29 cellular contexts compared by ENCODE assay signal in genomic region chr2:5236308-5236707, GRCh38.
A peak's percentile ranks its signal among the peaks of the same experiment; 100 is the strongest.
DNase-seq lines count a peak whose midpoint lies in the region; ATAC-seq and TF ChIP-seq lines count a peak whose summit lies in the region.
"Had no signal": no experiment of that assay in that cellular context is flagged by ENCODE, and none has a peak within 500 bp of the region (broad histone marks: within the 10 kb centered on the region; RNA-seq: fewer than 3 reads in every experiment).

No MANE protein-coding gene starts in this region.

- H3K27ac Mint-ChIP-seq in brain (peak overlapping the region in 4 of 5 experiments; percentile 84 to 89 (median 86)), type B pancreatic cell (no peak overlapping the region)
- H3K27ac Mint-ChIP-seq: activated naive CD8-positive, alpha-beta T cell treated with anti-CD3 and anti-CD28 coated beads for 36 hours; activated T-cell treated with anti-CD3 and anti-CD28 coated beads, Interleukin-2, amount 50 U/mL, for 24 hours; CD14-positive monocyte; natural killer cell had no signal

- DNase-seq in DMS53 (lab: John Stamatoyannopoulos, UW) (peak; percentile 4), DMS53 treated with DMSO at 0.1 percent for 48 hours (lab: John Stamatoyannopoulos, UW; ENCODE audit: unreplicated experiment) (no peak), medulla oblongata (ENCODE audit: extremely low spot score) (peak; percentile 49), type B pancreatic cell (ENCODE audit: extremely low spot score, unreplicated experiment) (no peak), UCSD-AML1 (lab: John Stamatoyannopoulos, UW; ENCODE audit: unreplicated experiment) (no peak)
- no peak for DNase-seq in activated T-cell treated with anti-CD3 and anti-CD28 coated beads, Interleukin-2, amount 50 U/mL, for 1 hour
- DNase-seq: 8988T; activated CD4-positive, alpha-beta T cell treated with anti-CD3 and anti-CD28 coated beads for 48 hours; activated effector memory CD4-positive, alpha-beta T cell treated with anti-CD3 and anti-CD28 coated beads, Interleukin-2, amount 50 U/mL, for 16 hours; activated naive CD8-positive, alpha-beta T cell treated with anti-CD3 and anti-CD28 coated beads for 36 hours; activated T-cell treated with anti-CD3 and anti-CD28 coated beads, Interleukin-2, amount 50 U/mL, for 24 hours; cortex of kidney; effector memory CD4-positive, alpha-beta T cell; GOT3; Karpas-422; kidney glomerular epithelial cell; mucosa of descending colon; natural killer cell; NCI-H2029 treated with DMSO at 0.1 percent for 48 hours; NCI-H226; NCI-H526 treated with DMSO at 0.1 percent for 48 hours; pancreas; SJCRH30; stimulated activated naive CD4-positive, alpha-beta T cell; T1000 had no signal

- H3K36me3 Mint-ChIP-seq in brain (no peaks in the 10 kb centered on the region), type B pancreatic cell (no peaks in the 10 kb centered on the region)
- H3K36me3 Mint-ChIP-seq: activated naive CD8-positive, alpha-beta T cell treated with anti-CD3 and anti-CD28 coated beads for 36 hours; CD14-positive monocyte had no signal

- peak in 1 of 2 experiments; percentile 54 for TF ChIP-seq CTCF in brain (conservative IDR thresholded peaks at IDR 0.05)
- peak; percentile 46 for TF ChIP-seq CTCF in type B pancreatic cell (conservative IDR thresholded peaks at IDR 0.05)

- peak overlapping the region in 1 of 5 experiments; percentile 66 for H3K4me3 Mint-ChIP-seq in brain
- no peak overlapping the region for H3K4me3 Mint-ChIP-seq in type B pancreatic cell
- H3K4me3 Mint-ChIP-seq: activated naive CD8-positive, alpha-beta T cell treated with anti-CD3 and anti-CD28 coated beads for 36 hours; activated T-cell treated with anti-CD3 and anti-CD28 coated beads, Interleukin-2, amount 50 U/mL, for 24 hours; CD14-positive monocyte; natural killer cell had no signal

- H3K27me3 Mint-ChIP-seq in brain (peaks cover 3% of the 10 kb centered on the region), type B pancreatic cell (no peaks in the 10 kb centered on the region)
- H3K27me3 Mint-ChIP-seq: activated naive CD8-positive, alpha-beta T cell treated with anti-CD3 and anti-CD28 coated beads for 36 hours; activated T-cell treated with anti-CD3 and anti-CD28 coated beads, Interleukin-2, amount 50 U/mL, for 24 hours had no signal

- peaks cover 0 to 18% (median 3%) of the 10 kb centered on the region in 5 experiments for H3K9me3 Mint-ChIP-seq in brain
- H3K9me3 Mint-ChIP-seq in type B pancreatic cell, result no peaks in the 10 kb centered on the region
- H3K9me3 Mint-ChIP-seq: activated naive CD8-positive, alpha-beta T cell treated with anti-CD3 and anti-CD28 coated beads for 36 hours had no signal

- ATAC-seq in GM21786 (IDR thresholded peaks at IDR 0.05; ENCODE audit: unreplicated experiment), result no peak
- ATAC-seq: HepG2, mucosa of descending colon, natural killer cell, pancreas had no signal

- H3K4me1 Mint-ChIP-seq in brain (peaks cover 31% of the 10 kb centered on the region), type B pancreatic cell (ENCODE audit: unreplicated experiment) (peaks cover 7% of the 10 kb centered on the region)
- H3K4me1 Mint-ChIP-seq: activated naive CD8-positive, alpha-beta T cell treated with anti-CD3 and anti-CD28 coated beads for 36 hours; CD14-positive monocyte; natural killer cell had no signal

Comparison
In these comparisons a context has a peak if more than half of its experiments do, and no peak if none do; other contexts are left out.
1. DNase-seq: peak in DMS53 (single experiment) and medulla oblongata (single experiment); none in DMS53 treated with DMSO at 0.1 percent for 48 hours (single experiment), type B pancreatic cell (single experiment), UCSD-AML1 (single experiment) and activated T-cell treated with anti-CD3 and anti-CD28 coated beads, Interleukin-2, amount 50 U/mL, for 1 hour (single experiment).